1 cellular context compared by ENCODE assay signal in genomic region chr12:92719674-92720073, GRCh38.
TF ChIP-seq lines count a peak whose summit lies in the region.

No MANE protein-coding gene starts in this region.

TF ChIP-seq in IMR-90, 13 proteins besides CTCF, POLR2A, EP300 and RAD21 (continued from another document):
- TF ChIP-seq CHD1 (IDR thresholded peaks at IDR 0.05; ENCODE audit: low read depth, low read length) (no peak), MAFK (IDR thresholded peaks at IDR 0.05; ENCODE audit: low read depth, low read length) (no peak), RFX5 (IDR thresholded peaks at IDR 0.05; ENCODE audit: low read depth, low read length) (no peak), RCOR1 (IDR thresholded peaks at IDR 0.05; ENCODE audit: insufficient replicate concordance, low read length) (no peak), MXI1 (IDR thresholded peaks at IDR 0.05; ENCODE audit: borderline replicate concordance, low read depth, low read length) (no peak), SMC3 (IDR thresholded peaks at IDR 0.05; ENCODE audit: low read depth, low read length) (no peak), NFE2L2 (IDR thresholded peaks at IDR 0.05; ENCODE audit: low read depth, low read length) (no peak), FOS (IDR thresholded peaks at IDR 0.05; ENCODE audit: low read depth, low read length) (no peak), BHLHE40 (IDR thresholded peaks at IDR 0.05; ENCODE audit: low read depth, low read length) (no peak), CEBPB (IDR thresholded peaks at IDR 0.05; ENCODE audit: low read depth, low read length) (no peak)
- TF ChIP-seq, protein P1, sequence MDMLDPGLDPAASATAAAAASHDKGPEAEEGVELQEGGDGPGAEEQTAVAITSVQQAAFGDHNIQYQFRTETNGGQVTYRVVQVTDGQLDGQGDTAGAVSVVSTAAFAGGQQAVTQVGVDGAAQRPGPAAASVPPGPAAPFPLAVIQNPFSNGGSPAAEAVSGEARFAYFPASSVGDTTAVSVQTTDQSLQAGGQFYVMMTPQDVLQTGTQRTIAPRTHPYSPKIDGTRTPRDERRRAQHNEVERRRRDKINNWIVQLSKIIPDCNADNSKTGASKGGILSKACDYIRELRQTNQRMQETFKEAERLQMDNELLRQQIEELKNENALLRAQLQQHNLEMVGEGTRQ (IDR thresholded peaks at IDR 0.05; ENCODE audit: low read depth, low read length): no peak
